Comparison of ENCODE assay signal across 20 cellular contexts in genomic region chr7:114375914-114376313, GRCh38. TPM values are rescaled to one million over a fixed set of nuclear protein-coding genes. Genes with fewer than 3 reads are reported as not detected.
DNase-seq lines count a peak whose midpoint lies in the region; FAIRE-seq and TF ChIP-seq lines count a peak whose summit lies in the region.
"Had no signal": no experiment of that assay in that cellular context is flagged by ENCODE, and none has a peak within 500 bp of the region (broad histone marks: within the 10 kb centered on the region; RNA-seq: fewer than 3 reads in every experiment).

No MANE protein-coding gene starts in this region.

- H3K4me3 ChIP-seq in bronchial epithelial cell (ENCODE audit: low read depth, low read length) (no peak overlapping the region), coronary artery (no peak overlapping the region), lower leg skin (ENCODE audit: low read depth, poor library complexity, severe bottlenecking) (no peak overlapping the region)
- H3K4me3 ChIP-seq: GM12878, K562, MG63 had no signal

- intact Hi-C loops in lower leg skin (cut with DNase I; ENCODE audit: low total_unique reads): no loop called here

- TF ChIP-seq CTCF in bronchial epithelial cell (IDR thresholded peaks at IDR 0.05; ENCODE audit: insufficient read depth, low read length, severe bottlenecking) (no peak), coronary artery (IDR thresholded peaks at IDR 0.05) (no peak), lower leg skin (IDR thresholded peaks at IDR 0.05) (no peak)

- H3K27ac ChIP-seq in coronary artery: no peak overlapping the region

- DNase-seq in ELR (ENCODE audit: low read depth) (peak; percentile 6), LHCN-M2 (ENCODE audit: low read depth) (peak; percentile 33), bronchial epithelial cell (ENCODE audit: low read depth) (peak; percentile 58), kidney tubule cell (ENCODE audit: low spot score) (peak; percentile 13), coronary artery (ENCODE audit: low spot score) (no peak), lower leg skin (ENCODE audit: low spot score in 2 of 2) (no peak), AML-193 (lab: John Stamatoyannopoulos, UW) (no peak)
- DNase-seq: Calu3, DMS153, GDM1, Kasumi-1, MG63, NCI-H2029, NCI-H526 treated with DMSO at 0.1 percent for 48 hours, SHP77 treated with DMSO at 0.1 percent for 48 hours, T-helper 1 cell had no signal

- H3K27me3 ChIP-seq in bronchial epithelial cell (ENCODE audit: control insufficient read depth, insufficient read depth, low read length): no peaks in the 10 kb centered on the region
- H3K27me3 ChIP-seq: MG63 had no signal

- no peak for FAIRE-seq in bronchial epithelial cell (lab: Jason Lieb, UNC)
- FAIRE-seq: GM12878, HTR-8/SVneo, K562 had no signal

- TF ChIP-seq POLR2A in lower leg skin (IDR thresholded peaks at IDR 0.05): no peak

- no peaks in the 10 kb centered on the region for H3K36me3 ChIP-seq in bronchial epithelial cell (ENCODE audit: control insufficient read depth, insufficient read depth, low read length)
- H3K36me3 ChIP-seq: MG63 had no signal

RNA-seq across cellular contexts. Expression of gene FOXP2, which starts 38.7 kb away (rescaled TPM):
- total RNA-seq in LHCN-M2 (2014; rRNA removed) (0.34 and 0.71 TPM in 2 replicates), bronchial epithelial cell (5.3 and 7.9 TPM in 2 replicates), lower leg skin (10 to 100 TPM; 11.9 to 23.6 (median 18.8) TPM)
- 0.19 TPM for polyA plus RNA-seq in LHCN-M2 (2012)
- total RNA-seq: K562, NCI-H460 had no signal
- polyA plus RNA-seq: K562 had no signal

Comparison
In these comparisons a context has a peak if more than half of its experiments do, and no peak if none do; other contexts are left out.
1. DNase-seq: peak in ELR (single experiment), LHCN-M2 (single experiment), bronchial epithelial cell (single experiment) and kidney tubule cell (single experiment); none in coronary artery (single experiment), lower leg skin (0 of 2) and AML-193 (0 of 2).